Comparison of ENCODE assay signal across 10 cellular contexts in genomic region chr16:2149630-2150417, GRCh38. TPM values are rescaled to one million over a fixed set of nuclear protein-coding genes. Genes with fewer than 3 reads are reported as not detected.
DNase-seq lines count a peak whose midpoint lies in the region; ATAC-seq and TF ChIP-seq lines count a peak whose summit lies in the region.
"Had no signal": no experiment of that assay in that cellular context is flagged by ENCODE, and none has a peak within 500 bp of the region (broad histone marks: within the 10 kb centered on the region; RNA-seq: fewer than 3 reads in every experiment).

No MANE protein-coding gene starts in this region.

- CTCF ChIA-PET in SK-N-SH (lab: Yijun Ruan, JAX): interaction anchor here (4.7 to 6.9 kb wide), 2 partner anchors 10 to 126 kb away, joined by 28 to 55 read pairs; no protein-coding TSS in a partner anchor

- H3K4me1 ChIP-seq in SK-N-SH (ENCODE audit: control insufficient read depth in 1 of 2, insufficient read depth in 2 of 2, low read depth in 1 of 2, low read length in 1 of 2) (peaks cover 41 to 73% of the 10 kb centered on the region in 2 experiments; a peak in 3 of 4 replicates), hepatocyte (ENCODE audit: insufficient read depth) (peaks cover 59% of the 10 kb centered on the region), transverse colon (peaks cover 47 to 72% (median 67%) of the 10 kb centered on the region in 4 donors)

- no peaks in the 10 kb centered on the region for H3K9me2 ChIP-seq in SK-N-SH
- H3K9me2 ChIP-seq in hepatocyte (replicated peaks; ENCODE audit: insufficient read depth): no peaks in the 10 kb centered on the region

- ATAC-seq in left cardiac atrium (no peak), left ventricle myocardium superior (no peak), HG03159 (IDR thresholded peaks at IDR 0.05; ENCODE audit: unreplicated experiment) (no peak), GM18519 (IDR thresholded peaks at IDR 0.05; ENCODE audit: low FRiP score, unreplicated experiment) (no peak)

- WGBS in SK-N-SH (ENCODE audit: low lambda C conversion rate): 27% methylated on average over 12 of the region's 24 CpGs
- WGBS in hepatocyte (ENCODE audit: low lambda C conversion rate, missing lambda C conversion rate): 33% methylated on average over 23 of the region's 24 CpGs
- WGBS in transverse colon (ENCODE audit: low coverage in 1 of 2), 2 donors: 55% methylated on average over 22 of the region's 24 CpGs; no CpG with 5 or more reads in 1 of the 2 donors

- in situ Hi-C loops in transverse colon (cut with MboI; ENCODE audit: low pct_ligation_motif_present in 1 of 4, low pct_unique_long_range_greater_than_20kb in 1 of 4, low sequenced_read_pairs in 3 of 4): loop anchor here (10.0 to 25.0 kb wide), 4 partner anchors 125 to 337 kb away; partner anchors contain the start of genes NHERF2 (in 2 of the 4), NPW (in 2 of the 4), TBC1D24 (in 1 of the 4) and ZNF598 (in 1 of the 4)

- H3K27me3 ChIP-seq in SK-N-SH (ENCODE audit: insufficient read depth) (no peaks in the 10 kb centered on the region), hepatocyte (no peaks in the 10 kb centered on the region), transverse colon (no peaks in the 10 kb centered on the region)

- H3F3A ChIP-seq in SK-N-SH (replicated peaks; ENCODE audit: insufficient read depth): peaks cover 45% of the 10 kb centered on the region

- H3K4me3 ChIP-seq in SK-N-SH (ENCODE audit: low read depth in 2 of 2, low read length in 1 of 2): peak overlapping the region in 1 of 2 experiments; percentile 50; a peak in 3 of 4 replicates
- H3K4me3 ChIP-seq in hepatocyte: no peak overlapping the region
- H3K4me3 ChIP-seq in transverse colon: peak overlapping the region in 1 of 4 donors; percentile 64

- peak overlapping the region; percentile 96 for H3K4me2 ChIP-seq in SK-N-SH
- peak overlapping the region; percentile 93 for H3K4me2 ChIP-seq in hepatocyte

- POLR2A ChIA-PET in SK-N-SH (lab: Yijun Ruan, JAX): no interaction called here

- DNase-seq in left cardiac atrium (peak; percentile 34), left ventricle myocardium superior (no peak), SK-N-SH (no peak), hepatocyte (ENCODE audit: low spot score) (no peak), transverse colon (no peak), SKM-1 treated with dmso at 0.1 percent for 144 hours (lab: John Stamatoyannopoulos, UW; ENCODE audit: unreplicated experiment) (no peak)
- DNase-seq: effector memory CD4-positive, alpha-beta T cell; NCI-H187 treated with DMSO at 0.1 percent for 48 hours had no signal

- peak overlapping the region; percentile 29 to 65; a peak in 3 of 4 replicates for H3K27ac ChIP-seq in SK-N-SH (ENCODE audit: low read depth in 2 of 2, low read length in 1 of 2)
- no peak overlapping the region for H3K27ac ChIP-seq in hepatocyte
- H3K27ac ChIP-seq in transverse colon: peak overlapping the region; percentile 80 to 94 (median 92)

- intact Hi-C loops in left cardiac atrium (cut with DNase I) (no loop called here), left ventricle myocardium superior (cut with micrococcal nuclease) (no loop called here), transverse colon (cut with DNase I; ENCODE audit: low total_unique reads) (loop anchor here (5.0 kb wide), 1 partner anchor 123 kb away; the partner anchor contains the start of gene NHERF2)

- H4K20me1 ChIP-seq in SK-N-SH (ENCODE audit: insufficient read depth): peaks cover 80% of the 10 kb centered on the region
- H4K20me1 ChIP-seq in hepatocyte (ENCODE audit: insufficient read depth, poor library complexity, severe bottlenecking): peaks cover 60% of the 10 kb centered on the region

- H3K79me2 ChIP-seq in SK-N-SH (ENCODE audit: insufficient read depth) (peaks cover 56% of the 10 kb centered on the region), hepatocyte (peaks cover 43% of the 10 kb centered on the region)

- no peak for TF ChIP-seq POLR2A in transverse colon (IDR thresholded peaks at IDR 0.05)

- H3K9me3 ChIP-seq in SK-N-SH: no peaks in the 10 kb centered on the region
- H3K9me3 ChIP-seq in hepatocyte (ENCODE audit: low read depth): no peaks in the 10 kb centered on the region
- H3K9me3 ChIP-seq in transverse colon: no peaks in the 10 kb centered on the region

- H3K36me3 ChIP-seq in SK-N-SH (replicated peaks in 1 of 2; ENCODE audit: control insufficient read depth in 1 of 2, insufficient read depth in 2 of 2, low read length in 1 of 2) (peaks cover 20 to 34% of the 10 kb centered on the region in 2 experiments), hepatocyte (replicated peaks; ENCODE audit: insufficient read depth, low read depth) (no peaks in the 10 kb centered on the region), transverse colon (no peaks in the 10 kb centered on the region)

- TF ChIP-seq CTCF in SK-N-SH (IDR thresholded peaks at IDR 0.05) (no peak), hepatocyte (IDR thresholded peaks at IDR 0.05; ENCODE audit: poor library complexity) (no peak), transverse colon (IDR thresholded peaks at IDR 0.05) (no peak)

- H2AFZ ChIP-seq in SK-N-SH (ENCODE audit: low read depth) (no peak overlapping the region), hepatocyte (no peak overlapping the region)

- H3K9ac ChIP-seq in SK-N-SH: peak overlapping the region; percentile 18; the same call in 1 of the 2 replicates

- TF ChIP-seq RAD21 in SK-N-SH (IDR thresholded peaks at IDR 0.05; ENCODE audit: low read length): no peak

- TF ChIP-seq EP300 in SK-N-SH (IDR thresholded peaks at IDR 0.05; ENCODE audit: borderline replicate concordance in 1 of 2, low read depth in 1 of 2, low read length in 1 of 2) (no peak), transverse colon (IDR thresholded peaks at IDR 0.05; ENCODE audit: low read depth) (no peak)

TF ChIP-seq in SK-N-SH, 30 proteins besides CTCF, POLR2A, EP300 and RAD21 (continues in another document):
- no peak for TF ChIP-seq FOSL2 (IDR thresholded peaks at IDR 0.05; ENCODE audit: borderline replicate concordance, low read depth)
- TF ChIP-seq POLR2AphosphoS5 (IDR thresholded peaks at IDR 0.05; ENCODE audit: low read depth, low read length): peak; percentile 33
- 0 out of 2 replicates have a peak, but pooled peaks have one; percentile 20 for TF ChIP-seq GABPA (IDR thresholded peaks at IDR 0.05; ENCODE audit: low read depth)
- no peak for TF ChIP-seq TAF1 (IDR thresholded peaks at IDR 0.05; ENCODE audit: borderline replicate concordance, low read depth, low read length)
- no peak for TF ChIP-seq FOXJ3 (CRISPR knock-in tag; IDR thresholded peaks at IDR 0.05)

RNA-seq across cellular contexts. Expression of gene RAB26, which starts 1.4 kb away (rescaled TPM):
- total RNA-seq in left cardiac atrium: under 1 TPM; 0.81 to 0.88 TPM
- total RNA-seq in left ventricle myocardium superior: 1.7 TPM
- 14.3 and 19.5 TPM in 2 replicates for polyA plus RNA-seq in SK-N-SH (2012; rRNA removed)
- 4.5 and 6.2 TPM in 2 replicates for polyA plus RNA-seq in SK-N-SH (2012; cell fraction: cytosol; rRNA removed)
- polyA plus RNA-seq in SK-N-SH (2012; cell fraction: nucleus; rRNA removed): 102 and 121 TPM in 2 replicates
- 4.1 and 8.3 TPM in 2 replicates for total RNA-seq in hepatocyte
- polyA plus RNA-seq in hepatocyte: 11.3 and 15.0 TPM in 2 replicates
- 10 to 100 TPM in 3 of 4 donors, 1 to 10 TPM in 1; 8.3 to 28.4 (median 14.2) TPM for total RNA-seq in transverse colon

RNA-seq across cellular contexts. Expression of gene TRAF7, which starts 5.8 kb away (rescaled TPM):
- 10 to 100 TPM; 31.1 to 34.9 TPM for total RNA-seq in left cardiac atrium
- total RNA-seq in left ventricle myocardium superior: 21.4 TPM
- 69.9 and 73.0 TPM in 2 replicates for polyA plus RNA-seq in SK-N-SH (2012; rRNA removed)
- 32.5 and 56.2 TPM in 2 replicates for polyA plus RNA-seq in SK-N-SH (2012; cell fraction: cytosol; rRNA removed)
- 95.4 and 106 TPM in 2 replicates for polyA plus RNA-seq in SK-N-SH (2012; cell fraction: nucleus; rRNA removed)
- 55.1 and 73.4 TPM in 2 replicates for total RNA-seq in hepatocyte
- polyA plus RNA-seq in hepatocyte: 30.0 and 37.4 TPM in 2 replicates
- 10 to 100 TPM; 43.4 to 80.4 (median 63.0) TPM for total RNA-seq in transverse colon

RNA-seq across cellular contexts. Expression of gene PKD1, which starts 14.1 kb away (rescaled TPM):
- 100 to 1,000 TPM in 1 of 2 donors, 10 to 100 TPM in 1; 82.2 to 104 TPM for total RNA-seq in left cardiac atrium
- 92.9 TPM for total RNA-seq in left ventricle myocardium superior
- polyA plus RNA-seq in SK-N-SH (2012; rRNA removed): 39.8 and 47.4 TPM in 2 replicates
- polyA plus RNA-seq in SK-N-SH (2012; cell fraction: cytosol; rRNA removed): 10.3 and 21.4 TPM in 2 replicates
- 292 and 443 TPM in 2 replicates for polyA plus RNA-seq in SK-N-SH (2012; cell fraction: nucleus; rRNA removed)
- 40.2 and 60.6 TPM in 2 replicates for total RNA-seq in hepatocyte
- polyA plus RNA-seq in hepatocyte: 35.9 and 49.3 TPM in 2 replicates
- 1,000 to 10,000 TPM in 1 of 4 donors, 100 to 1,000 TPM in 3; 131 to 1,015 (median 289) TPM for total RNA-seq in transverse colon

RNA-seq across cellular contexts. Expression of gene CASKIN1, which starts 46.6 kb away (rescaled TPM):
- total RNA-seq in left cardiac atrium (1 to 10 TPM; 5.9 to 6.1 TPM), left ventricle myocardium superior (9.2 TPM), hepatocyte (0.47 and 0.80 TPM in 2 replicates), transverse colon (under 1 TPM in 2 of 4 donors, not detected in 2; under 0.01 to 0.14 TPM)
- polyA plus RNA-seq in SK-N-SH (2012; rRNA removed) (1.4 and 1.7 TPM in 2 replicates), hepatocyte (1.7 TPM in 2 replicates)
- 0.22 and 0.43 TPM in 2 replicates for polyA plus RNA-seq in SK-N-SH (2012; cell fraction: cytosol; rRNA removed)
- 8.7 and 11.6 TPM in 2 replicates for polyA plus RNA-seq in SK-N-SH (2012; cell fraction: nucleus; rRNA removed)

RNA-seq across cellular contexts. Expression of gene MLST8, which starts 55.4 kb away (rescaled TPM):
- total RNA-seq in left cardiac atrium (10 to 100 TPM; 24.9 to 26.9 TPM), left ventricle myocardium superior (29.9 TPM), hepatocyte (28.3 and 52.4 TPM in 2 replicates), transverse colon (10 to 100 TPM; 50.8 to 81.8 (median 73.1) TPM)
- polyA plus RNA-seq in SK-N-SH (2012; rRNA removed) (70.3 and 85.4 TPM in 2 replicates), hepatocyte (87.3 and 88.3 TPM in 2 replicates)
- 37.7 and 67.4 TPM in 2 replicates for polyA plus RNA-seq in SK-N-SH (2012; cell fraction: cytosol; rRNA removed)
- polyA plus RNA-seq in SK-N-SH (2012; cell fraction: nucleus; rRNA removed): 156 and 226 TPM in 2 replicates
